ENCODE assay signal across 8 cellular contexts in genomic region chr12:107912421-107913004, GRCh38.
DNase-seq lines count a peak whose midpoint lies in the region; ATAC-seq and TF ChIP-seq lines count a peak whose summit lies in the region.

No MANE protein-coding gene starts in this region.

- ATAC-seq in HG02623 (IDR thresholded peaks at IDR 0.05; ENCODE audit: unreplicated experiment) (peak; percentile 55), HG03342 (IDR thresholded peaks at IDR 0.05; ENCODE audit: unreplicated experiment) (no peak)

- H3K27ac Mint-ChIP-seq in glutamatergic neuron (ENCODE audit: unreplicated experiment) = no peak overlapping the region

- peak; percentile 99 for TF ChIP-seq CTCF in GM12864 (IDR thresholded peaks at IDR 0.05; ENCODE audit: low read depth, low read length, missing control alignments)
- TF ChIP-seq CTCF in OCI-LY1 (IDR thresholded peaks at IDR 0.05; ENCODE audit: low read length) = peak; percentile 58
- peak; percentile 97 for TF ChIP-seq CTCF in glutamatergic neuron (IDR thresholded peaks at IDR 0.05; ENCODE audit: partially characterized antibody, unreplicated experiment)

- no peaks in the 10 kb centered on the region for H3K79me2 ChIP-seq in OCI-LY1 (ENCODE audit: insufficient read depth, low read length)

- H3K4me1 ChIP-seq in OCI-LY1 (ENCODE audit: insufficient read depth, low read length, severe bottlenecking) = no peaks in the 10 kb centered on the region

- no peaks in the 10 kb centered on the region for H3K27me3 ChIP-seq in OCI-LY1 (ENCODE audit: insufficient read depth, low read length)

- DNase-seq in GM12864 (ENCODE audit: low read depth) = no peak
- DNase-seq in activated gamma-delta T cell (lab: John Stamatoyannopoulos, UW) = peak; percentile 17
- DNase-seq in glutamatergic neuron = peak; percentile 82
- DNase-seq in renal cortical epithelial cell (ENCODE audit: low read depth) = peak; percentile 9
- DNase-seq in NCI-H1092 treated with DMSO at 0.1 percent for 48 hours (lab: John Stamatoyannopoulos, UW) = no peak

- no peak overlapping the region for H3K9ac ChIP-seq in OCI-LY1 (ENCODE audit: low read length)

- no peak overlapping the region for H2AFZ ChIP-seq in OCI-LY1 (ENCODE audit: low read length)

- no peak overlapping the region for H3K27ac ChIP-seq in OCI-LY1 (ENCODE audit: low read depth, low read length, poor library complexity, severe bottlenecking)

- H3K4me3 ChIP-seq in GM12864 (ENCODE audit: low read depth, low read length) (peak overlapping the region; percentile 45), OCI-LY1 (ENCODE audit: low read depth, low read length, poor library complexity, severe bottlenecking) (no peak overlapping the region)

- H3K4me1 Mint-ChIP-seq in glutamatergic neuron (ENCODE audit: low read depth, unreplicated experiment) = no peaks in the 10 kb centered on the region

- H3K36me3 ChIP-seq in OCI-LY1 (ENCODE audit: insufficient read depth, low read length) = no peaks in the 10 kb centered on the region

- H3K4me2 ChIP-seq in OCI-LY1 (ENCODE audit: low read length) = no peak overlapping the region

- no peaks in the 10 kb centered on the region for H3K9me2 ChIP-seq in OCI-LY1 (ENCODE audit: low read depth, low read length)

- no peaks in the 10 kb centered on the region for H3F3A ChIP-seq in OCI-LY1 (ENCODE audit: insufficient read depth, low read length)

- no peaks in the 10 kb centered on the region for H3K36me3 Mint-ChIP-seq in glutamatergic neuron (ENCODE audit: unreplicated experiment)

- H3K9me3 ChIP-seq in OCI-LY1 (ENCODE audit: low read length) = no peaks in the 10 kb centered on the region

- H4K20me1 ChIP-seq in OCI-LY1 (ENCODE audit: insufficient read depth, low read length) = no peaks in the 10 kb centered on the region

- no peaks in the 10 kb centered on the region for H3K9me3 Mint-ChIP-seq in glutamatergic neuron (ENCODE audit: unreplicated experiment)

- H3K27me3 Mint-ChIP-seq in glutamatergic neuron (ENCODE audit: unreplicated experiment) = peaks cover 11% of the 10 kb centered on the region

- peak overlapping the region; percentile 92 for H3K4me3 Mint-ChIP-seq in glutamatergic neuron (ENCODE audit: unreplicated experiment)

Comparison
In these comparisons a context has a peak if more than half of its experiments do, and no peak if none do; other contexts are left out.
1. DNase-seq: peak in activated gamma-delta T cell (single experiment), glutamatergic neuron (single experiment) and renal cortical epithelial cell (single experiment); none in GM12864 (single experiment) and NCI-H1092 treated with DMSO at 0.1 percent for 48 hours (single experiment).
2. Peak in every context shown above with its lines, with median percentiles within 50 percentile points of each other: CTCF ChIP-seq.